In genomic region chr2:228728961-228729360, GRCh38 we compare ENCODE assay signal across 27 cellular contexts.
A peak's percentile ranks its signal among the peaks of the same experiment; 100 is the strongest.
DNase-seq lines count a peak whose midpoint lies in the region; ATAC-seq and FAIRE-seq lines count a peak whose summit lies in the region.
"Had no signal": no experiment of that assay in that cellular context is flagged by ENCODE, and none has a peak within 500 bp of the region (broad histone marks: within the 10 kb centered on the region; RNA-seq: fewer than 3 reads in every experiment).

No MANE protein-coding gene starts in this region.

- no peaks in the 10 kb centered on the region for H3K4me1 Mint-ChIP-seq in T-helper 17 cell
- H3K4me1 Mint-ChIP-seq: CD4-positive, alpha-beta memory T cell; natural killer cell had no signal

- no peak overlapping the region for H3K27ac Mint-ChIP-seq in T-helper 17 cell
- H3K27ac Mint-ChIP-seq: activated CD8-positive, alpha-beta T cell treated with anti-CD3 and anti-CD28 coated beads, Interleukin-2, amount 10 ng/mL, durations not matched to agents 7 days and 5 days; CD4-positive, alpha-beta memory T cell; natural killer cell had no signal

- no peaks in the 10 kb centered on the region for H3K9me3 ChIP-seq in T-helper 17 cell (ENCODE audit: control insufficient read depth, low read length, poor library complexity, severe bottlenecking)
- H3K9me3 ChIP-seq: right atrium auricular region, SJCRH30, vagina had no signal

- no peaks in the 10 kb centered on the region for H3K27me3 Mint-ChIP-seq in T-helper 17 cell
- H3K27me3 Mint-ChIP-seq: CD4-positive, alpha-beta memory T cell had no signal

- H3K36me3 Mint-ChIP-seq in T-helper 17 cell (ENCODE audit: low read depth): no peaks in the 10 kb centered on the region
- H3K36me3 Mint-ChIP-seq: CD4-positive, alpha-beta memory T cell had no signal

- peak; percentile 24 for DNase-seq in GM03348 (ENCODE audit: low spot score)
- peak; percentile 35 for DNase-seq in astrocyte of the hippocampus (ENCODE audit: low read depth, low spot score)
- DNase-seq in islet precursor cell: peak; percentile 89
- DNase-seq in urothelium cell line (ENCODE audit: low spot score): peak; percentile 25
- no peak for DNase-seq in T-helper 17 cell
- DNase-seq in amygdala (lab: John Stamatoyannopoulos, UW): no peak
- DNase-seq in NCI-H2196 (lab: John Stamatoyannopoulos, UW; ENCODE audit: unreplicated experiment): no peak
- DNase-seq: activated CD4-positive, alpha-beta T cell treated with anti-CD3 and anti-CD28 coated beads for 1 hour; activated CD8-positive, alpha-beta T cell treated with anti-CD3 and anti-CD28 coated beads, Interleukin-2, amount 10 ng/mL, durations not matched to agents 7 days and 5 days; activated naive CD4-positive, alpha-beta T cell; activated T-cell treated with anti-CD3 and anti-CD28 coated beads, Interleukin-2, amount 50 U/mL, for 1 hour; CD4-positive, alpha-beta memory T cell; DMS 273 treated with DMSO at 0.1 percent for 48 hours; GF-D8; left ventricle myocardium superior; MV-4-11; natural killer cell; NCI-H1694; NCI-H510A treated with DMSO at 0.1 percent for 48 hours; stimulated activated CD4-positive, alpha-beta T cell treated with anti-CD3 and anti-CD28 coated beads, Interleukin-4, amount 100 ng/mL, for 4 hours; stimulated activated naive CD4-positive, alpha-beta T cell had no signal

- no peak for ATAC-seq in T-helper 17 cell
- ATAC-seq: activated CD8-positive, alpha-beta T cell treated with anti-CD3 and anti-CD28 coated beads, Interleukin-2, amount 10 ng/mL, durations not matched to agents 7 days and 5 days; left ventricle myocardium superior; natural killer cell; Panc1 had no signal

- no peak for FAIRE-seq in urothelium cell line (lab: Jason Lieb, UNC)
- FAIRE-seq: endothelial cell of umbilical vein, HTR-8/SVneo had no signal

- no peak overlapping the region for H3K4me3 Mint-ChIP-seq in T-helper 17 cell
- H3K4me3 Mint-ChIP-seq: activated CD8-positive, alpha-beta T cell treated with anti-CD3 and anti-CD28 coated beads, Interleukin-2, amount 10 ng/mL, durations not matched to agents 7 days and 5 days; CD4-positive, alpha-beta memory T cell; natural killer cell had no signal

Comparison
In these comparisons a context has a peak if more than half of its experiments do, and no peak if none do; other contexts are left out.
1. DNase-seq: peak in GM03348 (single experiment), astrocyte of the hippocampus (single experiment), islet precursor cell (single experiment) and urothelium cell line (single experiment); none in T-helper 17 cell (0 of 3), amygdala (0 of 56) and NCI-H2196 (single experiment).